Comparison of ENCODE assay signal across 3 cellular contexts in the genomic region with DNA sequence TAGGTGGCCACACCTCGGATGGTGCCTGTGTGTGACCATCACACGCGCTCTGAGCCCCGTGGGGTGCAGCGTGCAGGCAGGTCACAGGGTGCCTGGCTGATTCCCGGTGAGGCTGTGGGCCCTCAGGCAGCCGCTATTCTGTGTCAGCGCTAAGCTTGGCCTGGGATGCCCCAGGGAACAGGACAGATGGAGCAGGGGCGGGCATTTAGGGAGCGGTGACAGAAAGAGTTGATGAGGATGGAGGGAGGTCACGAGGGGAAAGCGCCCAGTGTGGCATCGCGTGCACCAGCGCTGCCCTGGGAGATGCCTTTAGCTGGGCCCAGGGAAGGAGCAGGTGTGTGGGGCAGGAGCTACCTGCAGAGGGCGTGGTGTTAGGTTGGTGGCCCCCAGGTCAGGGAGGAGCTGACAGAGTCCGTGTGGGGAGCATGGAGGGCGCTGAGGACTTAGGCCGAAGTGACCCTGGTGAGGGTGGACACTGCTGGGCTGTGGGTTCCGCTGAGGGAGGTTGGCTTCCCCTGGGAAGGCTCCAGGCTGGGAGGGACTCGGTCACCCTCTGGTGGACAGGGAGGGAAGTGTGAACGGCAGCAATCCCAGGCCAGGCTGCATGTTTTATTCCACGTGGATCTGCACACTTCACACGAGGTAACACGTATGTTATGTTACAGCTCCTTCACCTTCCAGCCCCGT.
A peak's percentile ranks its signal among the peaks of the same experiment; 100 is the strongest.
TF ChIP-seq lines count a peak whose summit lies in the region.

No MANE protein-coding gene starts in this region.

TF ChIP-seq in A549, 52 proteins besides CTCF, POLR2A, EP300 and RAD21:
- TF ChIP-seq, protein P1, sequence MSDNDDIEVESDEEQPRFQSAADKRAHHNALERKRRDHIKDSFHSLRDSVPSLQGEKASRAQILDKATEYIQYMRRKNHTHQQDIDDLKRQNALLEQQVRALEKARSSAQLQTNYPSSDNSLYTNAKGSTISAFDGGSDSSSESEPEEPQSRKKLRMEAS (IDR thresholded peaks at IDR 0.05), result peak; percentile 52; the same call in 1 of the 2 replicates

TF ChIP-seq in K562, 482 proteins besides CTCF, POLR2A, EP300 and RAD21:
- TF ChIP-seq, protein P2, sequence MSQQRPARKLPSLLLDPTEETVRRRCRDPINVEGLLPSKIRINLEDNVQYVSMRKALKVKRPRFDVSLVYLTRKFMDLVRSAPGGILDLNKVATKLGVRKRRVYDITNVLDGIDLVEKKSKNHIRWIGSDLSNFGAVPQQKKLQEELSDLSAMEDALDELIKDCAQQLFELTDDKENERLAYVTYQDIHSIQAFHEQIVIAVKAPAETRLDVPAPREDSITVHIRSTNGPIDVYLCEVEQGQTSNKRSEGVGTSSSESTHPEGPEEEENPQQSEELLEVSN (IDR thresholded peaks at IDR 0.05; ENCODE audit: borderline replicate concordance in 1 of 2, extremely low read depth in 1 of 2, insufficient read depth in 1 of 2, insufficient read length in 1 of 2, low read depth in 1 of 2, low read length in 1 of 2, poor library complexity in 1 of 2, severe bottlenecking in 1 of 2), result peak; percentile 29 to 42

TF ChIP-seq in HepG2, 621 proteins besides CTCF, POLR2A, EP300 and RAD21:
- TF ChIP-seq, protein P3, sequence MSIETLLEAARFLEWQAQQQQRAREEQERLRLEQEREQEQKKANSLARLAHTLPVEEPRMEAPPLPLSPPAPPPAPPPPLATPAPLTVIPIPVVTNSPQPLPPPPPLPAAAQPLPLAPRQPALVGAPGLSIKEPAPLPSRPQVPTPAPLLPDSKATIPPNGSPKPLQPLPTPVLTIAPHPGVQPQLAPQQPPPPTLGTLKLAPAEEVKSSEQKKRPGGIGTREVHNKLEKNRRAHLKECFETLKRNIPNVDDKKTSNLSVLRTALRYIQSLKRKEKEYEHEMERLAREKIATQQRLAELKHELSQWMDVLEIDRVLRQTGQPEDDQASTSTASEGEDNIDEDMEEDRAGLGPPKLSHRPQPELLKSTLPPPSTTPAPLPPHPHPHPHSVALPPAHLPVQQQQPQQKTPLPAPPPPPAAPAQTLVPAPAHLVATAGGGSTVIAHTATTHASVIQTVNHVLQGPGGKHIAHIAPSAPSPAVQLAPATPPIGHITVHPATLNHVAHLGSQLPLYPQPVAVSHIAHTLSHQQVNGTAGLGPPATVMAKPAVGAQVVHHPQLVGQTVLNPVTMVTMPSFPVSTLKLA (IDR thresholded peaks at IDR 0.05), result peak; percentile 93
